In genomic region chr14:77455966-77456640, GRCh38 we compare ENCODE assay signal across 10 cellular contexts. TPM values are rescaled to one million over a fixed set of nuclear protein-coding genes. Genes with fewer than 3 reads are reported as not detected.
DNase-seq lines count a peak whose midpoint lies in the region; ATAC-seq and TF ChIP-seq lines count a peak whose summit lies in the region.
"Had no signal": no experiment of that assay in that cellular context is flagged by ENCODE, and none has a peak within 500 bp of the region (broad histone marks: within the 10 kb centered on the region; RNA-seq: fewer than 3 reads in every experiment).

No MANE protein-coding gene starts in this region.

- peaks cover 49% of the 10 kb centered on the region for H3K79me2 ChIP-seq in hepatocyte

- POLR2A ChIA-PET in activated CD4-positive, alpha-beta memory T cell treated with anti-CD3 and anti-CD28 coated beads for 36 hours (lab: Charles Lee): no interaction called here

- H3K4me1 Mint-ChIP-seq in activated T-cell treated with anti-CD3 and anti-CD28 coated beads, Interleukin-2, amount 50 U/mL, for 72 hours (ENCODE audit: low read depth): peaks cover 33% of the 10 kb centered on the region
- peaks cover 26% of the 10 kb centered on the region for H3K4me1 Mint-ChIP-seq in activated CD4-positive, alpha-beta memory T cell treated with anti-CD3 and anti-CD28 coated beads for 36 hours (ENCODE audit: low read depth)
- peaks cover 41% of the 10 kb centered on the region for H3K4me1 Mint-ChIP-seq in stimulated activated naive CD8-positive, alpha-beta T cell treated with anti-CD3 and anti-CD28 coated beads, Interleukin-15, amount 100 ng/mL, for 72 hours

- peak overlapping the region; percentile 97 to 100 for H3K4me3 Mint-ChIP-seq in activated T-cell treated with anti-CD3 and anti-CD28 coated beads, Interleukin-2, amount 50 U/mL, for 72 hours
- H3K4me3 Mint-ChIP-seq in activated CD4-positive, alpha-beta memory T cell treated with anti-CD3 and anti-CD28 coated beads for 36 hours: peak overlapping the region; percentile 100
- H3K4me3 Mint-ChIP-seq in stimulated activated naive CD8-positive, alpha-beta T cell treated with anti-CD3 and anti-CD28 coated beads, Interleukin-15, amount 100 ng/mL, for 72 hours: peak overlapping the region; percentile 100

- H3K9me2 ChIP-seq in hepatocyte (replicated peaks; ENCODE audit: insufficient read depth): no peaks in the 10 kb centered on the region

- H3K9me3 ChIP-seq in hepatocyte (ENCODE audit: low read depth): no peaks in the 10 kb centered on the region
- no peaks in the 10 kb centered on the region for H3K9me3 ChIP-seq in mucosa of descending colon

- no peaks in the 10 kb centered on the region for H3K9me3 Mint-ChIP-seq in activated T-cell treated with anti-CD3 and anti-CD28 coated beads, Interleukin-2, amount 50 U/mL, for 72 hours
- no peaks in the 10 kb centered on the region for H3K9me3 Mint-ChIP-seq in activated CD4-positive, alpha-beta memory T cell treated with anti-CD3 and anti-CD28 coated beads for 36 hours
- no peaks in the 10 kb centered on the region for H3K9me3 Mint-ChIP-seq in stimulated activated naive CD8-positive, alpha-beta T cell treated with anti-CD3 and anti-CD28 coated beads, Interleukin-15, amount 100 ng/mL, for 72 hours

- H3K27me3 ChIP-seq in hepatocyte: no peaks in the 10 kb centered on the region
- H3K27me3 ChIP-seq: foreskin keratinocyte had no signal

- no peak for DNase-seq in activated T-cell treated with anti-CD3 and anti-CD28 coated beads, Interleukin-2, amount 50 U/mL, for 72 hours
- no peak for DNase-seq in activated T-cell treated with anti-CD3 and anti-CD28 coated beads for 4 hours
- DNase-seq in activated CD4-positive, alpha-beta memory T cell treated with anti-CD3 and anti-CD28 coated beads for 36 hours: no peak
- DNase-seq in hepatocyte (ENCODE audit: low spot score): no peak
- DNase-seq in stimulated activated naive CD8-positive, alpha-beta T cell treated with anti-CD3 and anti-CD28 coated beads, Interleukin-15, amount 100 ng/mL, for 72 hours: no peak
- DNase-seq in mucosa of descending colon: no peak
- no peak for DNase-seq in NCI-H2081 (lab: John Stamatoyannopoulos, UW)
- no peak for DNase-seq in T-helper 9 cell
- DNase-seq: foreskin keratinocyte, NCI-H446 treated with DMSO at 0.1 percent for 48 hours had no signal

- H3K27ac ChIP-seq in hepatocyte: peak overlapping the region; percentile 69

- H3K4me2 ChIP-seq in hepatocyte: peak overlapping the region; percentile 89

- TF ChIP-seq CTCF in hepatocyte (IDR thresholded peaks at IDR 0.05; ENCODE audit: poor library complexity) (no peak), mucosa of descending colon (IDR thresholded peaks at IDR 0.05) (no peak)

- H3K36me3 Mint-ChIP-seq in activated T-cell treated with anti-CD3 and anti-CD28 coated beads, Interleukin-2, amount 50 U/mL, for 72 hours (ENCODE audit: insufficient read depth in 2 of 2): peaks cover 13 to 30% of the 10 kb centered on the region in 2 donors
- H3K36me3 Mint-ChIP-seq in activated CD4-positive, alpha-beta memory T cell treated with anti-CD3 and anti-CD28 coated beads for 36 hours: peaks cover 31% of the 10 kb centered on the region

- WGBS in hepatocyte (ENCODE audit: low lambda C conversion rate, missing lambda C conversion rate): 82% methylated on average over 2 of the region's 2 CpGs

- CTCF ChIA-PET in activated CD4-positive, alpha-beta memory T cell treated with anti-CD3 and anti-CD28 coated beads for 36 hours (lab: Charles Lee): interaction anchor here (1.6 kb wide), 1 partner anchor 140 kb away, joined by 7 read pairs; no protein-coding TSS in a partner anchor

- intact Hi-C loops in activated CD4-positive, alpha-beta memory T cell treated with anti-CD3 and anti-CD28 coated beads for 36 hours (cut with micrococcal nuclease): loop anchor here (5.0 to 10.0 kb wide), 4 partner anchors 304 to 691 kb away; partner anchors contain the start of genes ANGEL1 and VASH1
- intact Hi-C loops in mucosa of descending colon (cut with DNase I, micrococcal nuclease): no loop called here

- H3K4me1 ChIP-seq in hepatocyte (ENCODE audit: insufficient read depth) (peaks cover 12% of the 10 kb centered on the region), mucosa of descending colon (ENCODE audit: low read depth) (peaks cover 16% of the 10 kb centered on the region)

- H3K36me3 ChIP-seq in hepatocyte (replicated peaks; ENCODE audit: insufficient read depth, low read depth): peaks cover 5% of the 10 kb centered on the region
- H3K36me3 ChIP-seq in mucosa of descending colon (ENCODE audit: low read depth): no peaks in the 10 kb centered on the region

- H3K27me3 Mint-ChIP-seq in activated T-cell treated with anti-CD3 and anti-CD28 coated beads, Interleukin-2, amount 50 U/mL, for 72 hours (ENCODE audit: low read depth): no peaks in the 10 kb centered on the region
- H3K27me3 Mint-ChIP-seq in activated CD4-positive, alpha-beta memory T cell treated with anti-CD3 and anti-CD28 coated beads for 36 hours: no peaks in the 10 kb centered on the region
- H3K27me3 Mint-ChIP-seq in stimulated activated naive CD8-positive, alpha-beta T cell treated with anti-CD3 and anti-CD28 coated beads, Interleukin-15, amount 100 ng/mL, for 72 hours: no peaks in the 10 kb centered on the region

- H2AFZ ChIP-seq in hepatocyte: peak overlapping the region; percentile 57

- peaks cover 10% of the 10 kb centered on the region for H4K20me1 ChIP-seq in hepatocyte (ENCODE audit: insufficient read depth, poor library complexity, severe bottlenecking)

- H3K27ac Mint-ChIP-seq in activated T-cell treated with anti-CD3 and anti-CD28 coated beads, Interleukin-2, amount 50 U/mL, for 72 hours: peak overlapping the region; percentile 100
- no peak overlapping the region for H3K27ac Mint-ChIP-seq in activated CD4-positive, alpha-beta memory T cell treated with anti-CD3 and anti-CD28 coated beads for 36 hours
- H3K27ac Mint-ChIP-seq in stimulated activated naive CD8-positive, alpha-beta T cell treated with anti-CD3 and anti-CD28 coated beads, Interleukin-15, amount 100 ng/mL, for 72 hours: peak overlapping the region; percentile 100

- H3K4me3 ChIP-seq in hepatocyte (peak overlapping the region; percentile 71), mucosa of descending colon (no peak overlapping the region)

- no peak for ATAC-seq in activated T-cell treated with anti-CD3 and anti-CD28 coated beads, Interleukin-2, amount 50 U/mL, for 72 hours (replicated peaks in 1 of 2)
- ATAC-seq in stimulated activated naive CD8-positive, alpha-beta T cell treated with anti-CD3 and anti-CD28 coated beads, Interleukin-15, amount 100 ng/mL, for 72 hours: no peak
- ATAC-seq in mucosa of descending colon: no peak

RNA-seq across cellular contexts. Expression of gene VIPAS39, which starts 1.3 kb away (rescaled TPM):
- total RNA-seq in activated T-cell treated with anti-CD3 and anti-CD28 coated beads, Interleukin-2, amount 50 U/mL, for 72 hours: 10 to 100 TPM; 18.9 to 25.5 TPM
- 10 to 100 TPM; 14.9 to 16.8 TPM for total RNA-seq in activated CD4-positive, alpha-beta memory T cell treated with anti-CD3 and anti-CD28 coated beads for 36 hours
- total RNA-seq in hepatocyte (22.6 and 29.2 TPM in 2 replicates), mucosa of descending colon (10 to 100 TPM; 17.8 to 23.1 (median 18.0) TPM)
- polyA plus RNA-seq in hepatocyte: 11.7 and 13.0 TPM in 2 replicates

RNA-seq across cellular contexts. Expression of gene AHSA1, which starts 1.8 kb away (rescaled TPM):
- 100 to 1,000 TPM in 1 of 2 donors, 10 to 100 TPM in 1; 79.1 to 101 TPM for total RNA-seq in activated T-cell treated with anti-CD3 and anti-CD28 coated beads, Interleukin-2, amount 50 U/mL, for 72 hours
- 100 to 1,000 TPM; 253 to 269 TPM for total RNA-seq in activated CD4-positive, alpha-beta memory T cell treated with anti-CD3 and anti-CD28 coated beads for 36 hours
- total RNA-seq in hepatocyte (111 and 126 TPM in 2 replicates), mucosa of descending colon (100 to 1,000 TPM; 102 to 160 (median 116) TPM)
- polyA plus RNA-seq in hepatocyte: 127 and 128 TPM in 2 replicates

RNA-seq across cellular contexts. Expression of gene NOXRED1, which starts 32.8 kb away (rescaled TPM):
- 1 to 10 TPM; 1.2 to 1.7 TPM for total RNA-seq in activated T-cell treated with anti-CD3 and anti-CD28 coated beads, Interleukin-2, amount 50 U/mL, for 72 hours
- total RNA-seq in activated CD4-positive, alpha-beta memory T cell treated with anti-CD3 and anti-CD28 coated beads for 36 hours: under 1 TPM; 0.59 to 0.65 TPM
- 0.13 and 0.40 TPM in 2 replicates for total RNA-seq in hepatocyte
- polyA plus RNA-seq in hepatocyte: 0.10 TPM in 1 of 2 replicates, not detected in the other
- total RNA-seq in mucosa of descending colon: 1 to 10 TPM in 1 of 3 donors, under 1 TPM in 2; 0.82 to 1.1 (median 0.82) TPM

RNA-seq across cellular contexts. Expression of gene ISM2, which starts 42.5 kb away (rescaled TPM):
- total RNA-seq in activated T-cell treated with anti-CD3 and anti-CD28 coated beads, Interleukin-2, amount 50 U/mL, for 72 hours: not detected
- not detected for total RNA-seq in activated CD4-positive, alpha-beta memory T cell treated with anti-CD3 and anti-CD28 coated beads for 36 hours
- total RNA-seq in hepatocyte (5.1 and 8.1 TPM in 2 replicates), mucosa of descending colon (under 1 TPM in 2 of 3 donors, not detected in 1; 0.10 to 0.98 TPM)
- 6.3 and 9.0 TPM in 2 replicates for polyA plus RNA-seq in hepatocyte
